ENCODE assay signal across 16 cellular contexts in genomic region chr2:240682431-240683224, GRCh38. TPM values are rescaled to one million over a fixed set of nuclear protein-coding genes. Genes with fewer than 3 reads are reported as not detected.
"Had no signal": no experiment of that assay in that cellular context is flagged by ENCODE, and none has a peak within 500 bp of the region (broad histone marks: within the 10 kb centered on the region; RNA-seq: fewer than 3 reads in every experiment).

AQP12B (minus strand) TSS chr2:240682885; CDS start chr2:240682837, 48 bp downstream.

RNA-seq across cellular contexts. Expression of gene AQP12B, which starts in this region (rescaled TPM):
- total RNA-seq: activated CD4-positive, alpha-beta T cell treated with anti-CD3 and anti-CD28 coated beads for 36 hours; activated CD8-positive, alpha-beta memory T cell treated with anti-CD3 and anti-CD28 coated beads for 36 hours; activated naive CD4-positive, alpha-beta T cell treated with anti-CD3 and anti-CD28 coated beads, Interleukin-2, amount 50 U/mL, for 72 hours; adrenal gland; ascending aorta; gastrocnemius medialis; hepatocyte; lower lobe of right lung; osteoblast; progenitor cell of endocrine pancreas; renal cortical epithelial cell; sciatic nerve; SK-MEL-5; suprapubic skin; ureter had no signal
- polyA plus RNA-seq: keratinocyte had no signal
